In the genomic region with DNA sequence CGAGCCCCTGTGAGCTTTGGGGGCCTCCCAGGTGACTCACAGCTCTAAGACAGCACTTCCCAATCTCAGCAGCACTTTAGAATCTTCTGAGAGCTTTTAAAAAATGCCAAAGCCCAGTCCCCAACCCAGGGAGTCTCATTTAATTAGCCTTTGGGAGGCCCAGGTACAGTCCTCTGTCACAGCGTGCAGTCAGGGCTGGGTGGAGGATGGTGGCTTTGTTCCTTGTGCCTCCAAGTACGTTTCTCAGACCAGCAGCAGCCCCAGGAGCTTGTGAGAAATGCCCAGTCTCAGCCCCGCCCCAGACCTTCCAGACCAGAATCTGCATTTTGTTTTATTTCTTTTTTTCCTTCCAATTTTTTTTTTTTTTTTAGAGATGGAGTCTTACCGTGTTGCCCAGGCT, we compare ENCODE assay signal across 1 cellular context.
TF ChIP-seq lines count a peak whose summit lies in the region.

No MANE protein-coding gene starts in this region.

TF ChIP-seq in HepG2, 621 proteins besides CTCF, POLR2A, EP300 and RAD21:
- no peak for TF ChIP-seq SSRP1 (CRISPR knock-in tag; IDR thresholded peaks at IDR 0.05)
- peak; percentile 19; the same call in 1 of the 2 replicates for TF ChIP-seq ZNF33A (CRISPR knock-in tag; IDR thresholded peaks at IDR 0.05; ENCODE audit: borderline replicate concordance)
- no peak for TF ChIP-seq TP53 (CRISPR knock-in tag; conservative IDR thresholded peaks at IDR 0.05)
- TF ChIP-seq ZNF878 (CRISPR knock-in tag; IDR thresholded peaks at IDR 0.05), result no peak
- no peak for TF ChIP-seq ZNF496 (CRISPR knock-in tag; IDR thresholded peaks at IDR 0.05; ENCODE audit: insufficient replicate concordance)
